ENCODE assay signal across 1 cellular context in the genomic region with DNA sequence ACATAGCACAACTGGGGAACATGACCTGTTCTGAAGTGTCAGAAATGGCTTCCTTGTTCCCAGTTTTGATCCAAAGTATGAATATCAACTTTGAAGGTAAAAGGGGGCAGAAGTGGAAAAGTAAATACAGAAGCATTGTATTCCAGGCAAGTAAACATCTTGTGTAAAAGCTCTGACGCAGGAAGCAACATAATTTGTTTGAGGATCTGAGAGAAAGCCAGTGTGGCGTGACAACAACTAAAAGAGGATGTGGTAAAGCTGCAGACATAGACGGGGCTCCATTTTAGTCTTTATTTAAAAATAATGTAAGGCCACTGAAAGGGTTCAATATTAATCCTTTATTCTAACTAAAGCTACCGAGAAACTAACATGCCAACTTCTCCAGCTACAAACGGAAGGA.
TF ChIP-seq lines count a peak whose summit lies in the region.

No MANE protein-coding gene starts in this region.

TF ChIP-seq in GM12878, 131 proteins besides CTCF, POLR2A, EP300 and RAD21 (continued from another document):
- TF ChIP-seq, protein P1, sequence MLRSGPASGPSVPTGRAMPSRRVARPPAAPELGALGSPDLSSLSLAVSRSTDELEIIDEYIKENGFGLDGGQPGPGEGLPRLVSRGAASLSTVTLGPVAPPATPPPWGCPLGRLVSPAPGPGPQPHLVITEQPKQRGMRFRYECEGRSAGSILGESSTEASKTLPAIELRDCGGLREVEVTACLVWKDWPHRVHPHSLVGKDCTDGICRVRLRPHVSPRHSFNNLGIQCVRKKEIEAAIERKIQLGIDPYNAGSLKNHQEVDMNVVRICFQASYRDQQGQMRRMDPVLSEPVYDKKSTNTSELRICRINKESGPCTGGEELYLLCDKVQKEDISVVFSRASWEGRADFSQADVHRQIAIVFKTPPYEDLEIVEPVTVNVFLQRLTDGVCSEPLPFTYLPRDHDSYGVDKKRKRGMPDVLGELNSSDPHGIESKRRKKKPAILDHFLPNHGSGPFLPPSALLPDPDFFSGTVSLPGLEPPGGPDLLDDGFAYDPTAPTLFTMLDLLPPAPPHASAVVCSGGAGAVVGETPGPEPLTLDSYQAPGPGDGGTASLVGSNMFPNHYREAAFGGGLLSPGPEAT (IDR thresholded peaks at IDR 0.05; ENCODE audit: low read depth): peak; percentile 77
- TF ChIP-seq CHD2 (IDR thresholded peaks at IDR 0.05; ENCODE audit: borderline replicate concordance, low read depth, low read length) (0 out of 2 replicates have a peak, but pooled peaks have one; percentile 40), SMAD1 (IDR thresholded peaks at IDR 0.05; ENCODE audit: low read depth, partially characterized antibody) (no peak), ATF7 (IDR thresholded peaks at IDR 0.05; ENCODE audit: low read depth) (no peak; the same call in 1 of the 2 replicates), GABPA (IDR thresholded peaks at IDR 0.05; ENCODE audit: low read depth) (peak; percentile 50; the same call in 1 of the 2 replicates), NBN (IDR thresholded peaks at IDR 0.05) (no peak), BRCA1 (IDR thresholded peaks at IDR 0.05; ENCODE audit: low read depth, low read length) (no peak), ZNF207 (IDR thresholded peaks at IDR 0.05; ENCODE audit: borderline replicate concordance) (no peak), MYB (IDR thresholded peaks at IDR 0.05; ENCODE audit: borderline replicate concordance, low read depth, low read length) (no peak), MYC (IDR thresholded peaks at IDR 0.05; ENCODE audit: insufficient read depth, insufficient read length, insufficient replicate concordance, low read length, severe bottlenecking) (no peak), HCFC1 (IDR thresholded peaks at IDR 0.05; ENCODE audit: low read length) (no peak), BACH1 (IDR thresholded peaks at IDR 0.05; ENCODE audit: borderline replicate concordance) (peak; percentile 75; the same call in 1 of the 2 replicates), SMAD5 (IDR thresholded peaks at IDR 0.05; ENCODE audit: low read depth) (no peak)
- TF ChIP-seq, protein P2, sequence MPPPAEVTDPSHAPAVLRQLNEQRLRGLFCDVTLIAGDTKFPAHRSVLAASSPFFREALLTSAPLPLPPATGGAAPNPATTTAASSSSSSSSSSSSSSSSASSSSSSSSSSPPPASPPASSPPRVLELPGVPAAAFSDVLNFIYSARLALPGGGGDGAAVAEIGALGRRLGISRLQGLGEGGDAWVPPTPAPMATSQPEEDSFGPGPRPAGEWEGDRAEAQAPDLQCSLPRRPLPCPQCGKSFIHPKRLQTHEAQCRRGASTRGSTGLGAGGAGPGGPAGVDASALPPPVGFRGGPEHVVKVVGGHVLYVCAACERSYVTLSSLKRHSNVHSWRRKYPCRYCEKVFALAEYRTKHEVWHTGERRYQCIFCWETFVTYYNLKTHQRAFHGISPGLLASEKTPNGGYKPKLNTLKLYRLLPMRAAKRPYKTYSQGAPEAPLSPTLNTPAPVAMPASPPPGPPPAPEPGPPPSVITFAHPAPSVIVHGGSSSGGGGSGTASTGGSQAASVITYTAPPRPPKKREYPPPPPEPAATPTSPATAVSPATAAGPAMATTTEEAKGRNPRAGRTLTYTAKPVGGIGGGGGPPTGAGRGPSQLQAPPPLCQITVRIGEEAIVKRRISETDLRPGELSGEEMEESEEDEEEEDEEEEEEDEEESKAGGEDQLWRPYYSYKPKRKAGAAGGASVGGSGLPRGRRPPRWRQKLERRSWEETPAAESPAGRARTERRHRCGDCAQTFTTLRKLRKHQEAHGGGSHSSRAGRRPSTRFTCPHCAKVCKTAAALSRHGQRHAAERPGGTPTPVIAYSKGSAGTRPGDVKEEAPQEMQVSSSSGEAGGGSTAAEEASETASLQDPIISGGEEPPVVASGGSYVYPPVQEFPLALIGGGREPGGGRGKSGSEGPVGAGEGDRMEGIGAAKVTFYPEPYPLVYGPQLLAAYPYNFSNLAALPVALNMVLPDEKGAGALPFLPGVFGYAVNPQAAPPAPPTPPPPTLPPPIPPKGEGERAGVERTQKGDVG (CRISPR knock-in tag; IDR thresholded peaks at IDR 0.05): no peak
- TF ChIP-seq, protein P3, sequence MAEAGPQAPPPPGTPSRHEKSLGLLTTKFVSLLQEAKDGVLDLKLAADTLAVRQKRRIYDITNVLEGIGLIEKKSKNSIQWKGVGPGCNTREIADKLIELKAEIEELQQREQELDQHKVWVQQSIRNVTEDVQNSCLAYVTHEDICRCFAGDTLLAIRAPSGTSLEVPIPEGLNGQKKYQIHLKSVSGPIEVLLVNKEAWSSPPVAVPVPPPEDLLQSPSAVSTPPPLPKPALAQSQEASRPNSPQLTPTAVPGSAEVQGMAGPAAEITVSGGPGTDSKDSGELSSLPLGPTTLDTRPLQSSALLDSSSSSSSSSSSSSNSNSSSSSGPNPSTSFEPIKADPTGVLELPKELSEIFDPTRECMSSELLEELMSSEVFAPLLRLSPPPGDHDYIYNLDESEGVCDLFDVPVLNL (IDR thresholded peaks at IDR 0.05; ENCODE audit: low read depth, low read length): no peak
